ENCODE assay signal across 8 cellular contexts in the genomic region with DNA sequence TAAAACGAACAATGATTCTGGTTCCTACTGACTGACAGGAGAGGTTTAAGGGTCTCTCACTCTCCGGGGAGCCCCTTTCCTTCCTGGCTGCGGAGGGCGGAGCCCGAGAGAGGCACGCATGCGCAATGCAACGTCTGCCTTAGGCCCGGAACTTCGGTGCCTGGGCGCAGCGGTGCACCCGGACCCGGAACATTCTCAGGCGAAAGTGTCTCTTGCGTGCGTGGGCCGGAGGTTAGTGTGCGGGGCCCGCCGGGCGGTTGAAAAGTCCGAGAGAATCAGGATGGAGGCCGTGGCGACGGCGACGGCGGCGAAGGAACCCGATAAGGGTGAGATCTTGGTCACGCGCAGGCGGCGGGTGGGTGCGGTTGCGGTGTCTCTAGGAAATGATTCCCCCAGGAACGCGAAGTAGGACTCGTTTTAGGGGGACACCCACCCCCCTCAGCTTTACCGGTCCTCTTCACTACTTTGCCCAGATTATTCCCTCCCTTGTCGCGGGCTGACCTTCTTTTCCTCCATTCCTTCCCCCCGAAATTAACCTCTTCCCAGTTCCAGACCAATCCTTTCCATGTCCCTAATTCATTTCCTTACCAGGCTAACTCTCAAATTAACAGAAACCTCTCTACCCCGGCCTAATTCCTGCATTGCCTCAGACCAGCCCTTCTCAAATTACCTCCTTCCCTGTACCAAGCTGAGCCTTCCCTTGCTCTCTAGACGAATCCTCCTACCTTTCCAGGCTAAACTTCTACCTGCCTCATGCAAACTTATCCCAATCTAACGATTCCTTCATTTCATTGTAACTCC. TPM values are rescaled to one million over a fixed set of nuclear protein-coding genes. Genes with fewer than 3 reads are reported as not detected.
DNase-seq lines count a peak whose midpoint lies in the region; ATAC-seq and TF ChIP-seq lines count a peak whose summit lies in the region.

A gene (plus strand): TSS at position 142 of the 801 bp plus-strand sequence. CDS start 139 bp downstream, at position 281.

- peak within 1 kb of the TSS; percentile 98 for H3K27ac Mint-ChIP-seq in WTC11
- peak within 1 kb of the TSS; percentile 96 to 100 (median 100) for H3K27ac Mint-ChIP-seq in immature natural killer cell

- WGBS in mammary epithelial cell (ENCODE audit: low coverage, missing lambda C conversion rate), result 3% methylated on average over 31 of the region's 47 CpGs

- intact Hi-C loops in mammary epithelial cell (cut with micrococcal nuclease), result no loop called here

- in situ Hi-C loops in mammary epithelial cell (cut with MboI; ENCODE audit: low sequenced_read_pairs in 2 of 2), result loop anchor here in 1 of 2 donors (25.0 kb wide), 1 partner anchor 252 kb away; no protein-coding TSS in a partner anchor

- DNase-seq in 8988T (peak; percentile 60), NCI-H2196 treated with DMSO at 0.1 percent for 48 hours (lab: John Stamatoyannopoulos, UW; ENCODE audit: unreplicated experiment) (peak; percentile 68), WTC11 (ENCODE audit: low spot score) (peak; percentile 88), mammary epithelial cell (peak; percentile 83), immature natural killer cell (peak; percentile 91 to 93 (median 92))
- DNase-seq in stimulated activated CD4-positive, alpha-beta T cell treated with anti-CD3 and anti-CD28 coated beads, Interleukin-12 subunit alpha, Interleukin-12 subunit beta, amount 100 ng/mL, for 24 hours (ENCODE audit: low read depth in 2 of 2), result peak; percentile 80 to 83

- no peak for TF ChIP-seq CTCF in WTC11 (IDR thresholded peaks at IDR 0.05)
- TF ChIP-seq CTCF in mammary epithelial cell (conservative IDR thresholded peaks at IDR 0.05 in 1 of 2, IDR thresholded peaks at IDR 0.05 in 1 of 2; ENCODE audit: extremely low read depth in 1 of 2, insufficient read depth in 1 of 2, low read depth in 1 of 2, low read length in 2 of 2), result peak in 1 of 2 donors; percentile 3

- no peaks in the 10 kb centered on the region for H3K9me3 Mint-ChIP-seq in WTC11
- peaks cover 0 to 1% (median 0%) of the 10 kb centered on the region in 6 donors for H3K9me3 Mint-ChIP-seq in immature natural killer cell

- TSS peak; percentile 17 for BruUV-seq in mammary epithelial cell (replicated peaks; lab: Mats Ljungman, UMichigan)

- H3K9ac ChIP-seq in mammary epithelial cell (ENCODE audit: insufficient read depth, low read length), result peak within 1 kb of the TSS; percentile 93

- ATAC-seq in GM18520 (IDR thresholded peaks at IDR 0.05; ENCODE audit: unreplicated experiment) (peak; percentile 64), HG03097 (IDR thresholded peaks at IDR 0.05; ENCODE audit: low FRiP score, unreplicated experiment) (peak; percentile 60), WTC11 (peak; percentile 67)

- peaks cover 21% of the 10 kb centered on the region for H3K4me1 Mint-ChIP-seq in WTC11
- peaks cover 78 to 84% of the 10 kb centered on the region in 2 donors for H3K4me1 Mint-ChIP-seq in immature natural killer cell

- POLR2A ChIA-PET in WTC11 (lab: Charles Lee), result interaction anchor here (0.5 to 1.5 kb wide), 5 partner anchors 11 to 129 kb away, joined by 3 to 8 read pairs (median 4); a partner anchor contains a TSS

- dilution Hi-C loops in mammary epithelial cell (cut with HindIII; ENCODE audit: low sequenced_read_pairs), result no loop called here

- H3K4me3 Mint-ChIP-seq in WTC11 (peak within 1 kb of the TSS; percentile 96), immature natural killer cell (peak within 1 kb of the TSS; percentile 91 to 98 (median 96))

- H3K36me3 Mint-ChIP-seq in WTC11 (peaks cover 30% of the 10 kb centered on the region), immature natural killer cell (peaks cover 15 to 20% (median 18%) of the 10 kb centered on the region in 3 donors)

- H3K4me1 ChIP-seq in mammary epithelial cell (ENCODE audit: insufficient read depth, low read length), result peaks cover 15% of the 10 kb centered on the region

- no peaks in the 10 kb centered on the region for H3K9me3 ChIP-seq in mammary epithelial cell (replicated peaks; ENCODE audit: insufficient read depth, low read length)

- peaks cover 14% of the 10 kb centered on the region for H3K36me3 ChIP-seq in mammary epithelial cell (ENCODE audit: insufficient read depth, low read length)

- CTCF ChIA-PET in WTC11 (lab: Charles Lee), result interaction anchor here (0.7 to 1.2 kb wide), 4 partner anchors 12 to 260 kb away, joined by 3 to 8 read pairs (median 6); a partner anchor contains a TSS
- CTCF ChIA-PET in mammary epithelial cell (lab: Charles Lee; ENCODE audit: low non-redundant PET), result no interaction called here

- H3K4me3 ChIP-seq in mammary epithelial cell (replicated peaks in 1 of 3; ENCODE audit: insufficient read depth in 1 of 3, low read depth in 2 of 3, low read length in 3 of 3), result peak within 1 kb of the TSS; percentile 75 to 89 (median 88)

- no peaks in the 10 kb centered on the region for H3K27me3 ChIP-seq in mammary epithelial cell (ENCODE audit: insufficient read depth, low read length)

- peak within 1 kb of the TSS; percentile 80 for H3K27ac ChIP-seq in mammary epithelial cell (ENCODE audit: insufficient read depth, low read depth, low read length)

- no peaks in the 10 kb centered on the region for H4K20me1 ChIP-seq in mammary epithelial cell (ENCODE audit: insufficient read depth, low read length)

- H3K4me2 ChIP-seq in mammary epithelial cell (ENCODE audit: insufficient read depth, low read depth, low read length), result peak within 1 kb of the TSS; percentile 95

- H2AFZ ChIP-seq in mammary epithelial cell (ENCODE audit: low read depth, low read length), result peak within 1 kb of the TSS; percentile 88

- no peaks in the 10 kb centered on the region for H3K27me3 Mint-ChIP-seq in WTC11 (ENCODE audit: low read depth)
- H3K27me3 Mint-ChIP-seq in immature natural killer cell (ENCODE audit: low read depth in 3 of 3), result peaks cover 44 to 52% (median 48%) of the 10 kb centered on the region in 3 donors

- peaks cover 41% of the 10 kb centered on the region for H3K79me2 ChIP-seq in mammary epithelial cell (ENCODE audit: insufficient read depth, low read length)

TF ChIP-seq in WTC11, 78 proteins besides CTCF, POLR2A, EP300 and RAD21 (continues in another document):
- TF ChIP-seq SP1 (CRISPR knock-in tag; conservative IDR thresholded peaks at IDR 0.05) (peak; percentile 73), SMAD4 (CRISPR knock-in tag; IDR thresholded peaks at IDR 0.05) (no peak), HMGA2 (CRISPR knock-in tag; IDR thresholded peaks at IDR 0.05) (0 out of 2 replicates have a peak, but pooled peaks have one; percentile 14), TEAD1 (CRISPR knock-in tag; IDR thresholded peaks at IDR 0.05) (0 out of 2 replicates have a peak, but pooled peaks have one; percentile 33), MXD4 (CRISPR knock-in tag; IDR thresholded peaks at IDR 0.05; ENCODE audit: borderline replicate concordance) (no peak), EMX1 (CRISPR knock-in tag; IDR thresholded peaks at IDR 0.05) (peak; percentile 87), RORB (CRISPR knock-in tag; IDR thresholded peaks at IDR 0.05) (no peak), ZNF671 (CRISPR knock-in tag; IDR thresholded peaks at IDR 0.05) (peak; percentile 83), ESRRA (CRISPR knock-in tag; IDR thresholded peaks at IDR 0.05; ENCODE audit: borderline replicate concordance) (no peak), ZNF232 (CRISPR knock-in tag; IDR thresholded peaks at IDR 0.05) (no peak), CREB1 (CRISPR knock-in tag; IDR thresholded peaks at IDR 0.05) (no peak)
- TF ChIP-seq, protein P1, sequence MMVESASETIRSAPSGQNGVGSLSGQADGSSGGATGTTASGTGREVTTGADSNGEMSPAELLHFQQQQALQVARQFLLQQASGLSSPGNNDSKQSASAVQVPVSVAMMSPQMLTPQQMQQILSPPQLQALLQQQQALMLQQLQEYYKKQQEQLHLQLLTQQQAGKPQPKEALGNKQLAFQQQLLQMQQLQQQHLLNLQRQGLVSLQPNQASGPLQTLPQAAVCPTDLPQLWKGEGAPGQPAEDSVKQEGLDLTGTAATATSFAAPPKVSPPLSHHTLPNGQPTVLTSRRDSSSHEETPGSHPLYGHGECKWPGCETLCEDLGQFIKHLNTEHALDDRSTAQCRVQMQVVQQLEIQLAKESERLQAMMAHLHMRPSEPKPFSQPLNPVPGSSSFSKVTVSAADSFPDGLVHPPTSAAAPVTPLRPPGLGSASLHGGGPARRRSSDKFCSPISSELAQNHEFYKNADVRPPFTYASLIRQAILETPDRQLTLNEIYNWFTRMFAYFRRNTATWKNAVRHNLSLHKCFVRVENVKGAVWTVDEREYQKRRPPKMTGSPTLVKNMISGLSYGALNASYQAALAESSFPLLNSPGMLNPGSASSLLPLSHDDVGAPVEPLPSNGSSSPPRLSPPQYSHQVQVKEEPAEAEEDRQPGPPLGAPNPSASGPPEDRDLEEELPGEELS (CRISPR knock-in tag; IDR thresholded peaks at IDR 0.05), result peak; percentile 73
- TF ChIP-seq, protein P2, sequence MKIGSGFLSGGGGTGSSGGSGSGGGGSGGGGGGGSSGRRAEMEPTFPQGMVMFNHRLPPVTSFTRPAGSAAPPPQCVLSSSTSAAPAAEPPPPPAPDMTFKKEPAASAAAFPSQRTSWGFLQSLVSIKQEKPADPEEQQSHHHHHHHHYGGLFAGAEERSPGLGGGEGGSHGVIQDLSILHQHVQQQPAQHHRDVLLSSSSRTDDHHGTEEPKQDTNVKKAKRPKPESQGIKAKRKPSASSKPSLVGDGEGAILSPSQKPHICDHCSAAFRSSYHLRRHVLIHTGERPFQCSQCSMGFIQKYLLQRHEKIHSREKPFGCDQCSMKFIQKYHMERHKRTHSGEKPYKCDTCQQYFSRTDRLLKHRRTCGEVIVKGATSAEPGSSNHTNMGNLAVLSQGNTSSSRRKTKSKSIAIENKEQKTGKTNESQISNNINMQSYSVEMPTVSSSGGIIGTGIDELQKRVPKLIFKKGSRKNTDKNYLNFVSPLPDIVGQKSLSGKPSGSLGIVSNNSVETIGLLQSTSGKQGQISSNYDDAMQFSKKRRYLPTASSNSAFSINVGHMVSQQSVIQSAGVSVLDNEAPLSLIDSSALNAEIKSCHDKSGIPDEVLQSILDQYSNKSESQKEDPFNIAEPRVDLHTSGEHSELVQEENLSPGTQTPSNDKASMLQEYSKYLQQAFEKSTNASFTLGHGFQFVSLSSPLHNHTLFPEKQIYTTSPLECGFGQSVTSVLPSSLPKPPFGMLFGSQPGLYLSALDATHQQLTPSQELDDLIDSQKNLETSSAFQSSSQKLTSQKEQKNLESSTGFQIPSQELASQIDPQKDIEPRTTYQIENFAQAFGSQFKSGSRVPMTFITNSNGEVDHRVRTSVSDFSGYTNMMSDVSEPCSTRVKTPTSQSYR (CRISPR knock-in tag; IDR thresholded peaks at IDR 0.05), result 0 out of 2 replicates have a peak, but pooled peaks have one; percentile 35

RNA-seq across cellular contexts. Expression of the gene that starts here (rescaled TPM):
- total RNA-seq in WTC11 (2021) (29.7 to 31.4 TPM (median 30.8 TPM) in 3 replicates), mammary epithelial cell (10 to 100 TPM; 10.8 to 24.8 TPM)
- polyA plus RNA-seq in mammary epithelial cell (9.5 TPM), immature natural killer cell (10 to 100 TPM; 14.2 to 38.2 (median 16.9) TPM)
- polyA minus RNA-seq in mammary epithelial cell, result 34.4 TPM

Comparison
In these comparisons a context has a peak if more than half of its experiments do, and no peak if none do; other contexts are left out.
1. Peak in every context shown above with its lines: DNase-seq, ATAC-seq, H3K4me3 ChIP-seq and H3K27ac ChIP-seq.